Comparison of ENCODE assay signal across 24 cellular contexts in genomic region chr2:85909005-85909404, GRCh38. TPM values are rescaled to one million over a fixed set of nuclear protein-coding genes. Genes with fewer than 3 reads are reported as not detected.
DNase-seq lines count a peak whose midpoint lies in the region; TF ChIP-seq lines count a peak whose summit lies in the region.
"Had no signal": no experiment of that assay in that cellular context is flagged by ENCODE, and none has a peak within 500 bp of the region (broad histone marks: within the 10 kb centered on the region; RNA-seq: fewer than 3 reads in every experiment).

No MANE protein-coding gene starts in this region.

- peaks cover 2% of the 10 kb centered on the region for H3K9me3 Mint-ChIP-seq in activated CD4-positive, alpha-beta T cell treated with anti-CD3 and anti-CD28 coated beads, Interleukin-2, amount 10 ng/mL, durations not matched to agents 7 days and 5 days
- H3K9me3 Mint-ChIP-seq: CD8-positive, alpha-beta T cell had no signal

- H3K27me3 Mint-ChIP-seq in activated CD4-positive, alpha-beta T cell treated with anti-CD3 and anti-CD28 coated beads, Interleukin-2, amount 10 ng/mL, durations not matched to agents 7 days and 5 days, result peaks cover 8% of the 10 kb centered on the region
- H3K27me3 Mint-ChIP-seq: B cell had no signal

- no peak overlapping the region for H3K4ac ChIP-seq in mesenchymal stem cell (ENCODE audit: low read depth in 1 of 2, low read length in 2 of 2)

- no peaks in the 10 kb centered on the region for H3K4me1 Mint-ChIP-seq in activated CD4-positive, alpha-beta T cell treated with anti-CD3 and anti-CD28 coated beads, Interleukin-2, amount 10 ng/mL, durations not matched to agents 7 days and 5 days

- intact Hi-C loops in dorsolateral prefrontal cortex (cut with DNase I), result no loop called here
- intact Hi-C loops in thyroid gland (cut with DNase I), result loop anchor here (10.0 kb wide), 1 partner anchor 86 kb away; no protein-coding TSS in a partner anchor

- peak overlapping the region in 1 of 2 experiments; percentile 49 for H3K18ac ChIP-seq in mesenchymal stem cell (ENCODE audit: low read depth in 1 of 2, low read length in 2 of 2)

- DNase-seq in activated CD4-positive, alpha-beta T cell treated with anti-CD3 and anti-CD28 coated beads, Interleukin-2, amount 10 ng/mL, durations not matched to agents 7 days and 5 days, result no peak
- no peak for DNase-seq in activated CD4-positive, alpha-beta T cell treated with anti-CD3 and anti-CD28 coated beads for 1 hour
- DNase-seq in dorsolateral prefrontal cortex, result no peak
- DNase-seq in mesenchymal stem cell, result no peak
- no peak for DNase-seq in thyroid gland
- DNase-seq in activated T-cell treated with anti-CD3 and anti-CD28 coated beads, Interleukin-2, amount 50 U/mL, for 1 hour, result no peak
- no peak for DNase-seq in iPS-NIHi11 (ENCODE audit: low spot score)
- no peak for DNase-seq in NK-92 treated with Interleukin-12 subunit alpha and Interleukin-12 subunit beta, amount 100 ng/mL, for 24 hours (lab: John Stamatoyannopoulos, UW)
- DNase-seq: Caco-2; CD8-positive, alpha-beta T cell; HCEC 1CT; IMR-90; KG1; MM.1S; NCI-H1694; NCI-H2029 treated with DMSO at 0.1 percent for 48 hours; NCI-H446 treated with DMSO at 0.1 percent for 48 hours; NCI-H526; NCI-H82; RPMI8226; SIG-M5 had no signal

- no peaks in the 10 kb centered on the region for H3K79me1 ChIP-seq in mesenchymal stem cell (replicated peaks; ENCODE audit: low read length, poor library complexity, severe bottlenecking)

- no peak overlapping the region for H3K23ac ChIP-seq in mesenchymal stem cell (ENCODE audit: low read length in 2 of 2)

- TF ChIP-seq POLR2A in thyroid gland (IDR thresholded peaks at IDR 0.05), result no peak

- H3K27me3 ChIP-seq in dorsolateral prefrontal cortex (no peaks in the 10 kb centered on the region), mesenchymal stem cell (ENCODE audit: control insufficient read depth in 1 of 2, insufficient read depth in 1 of 2, low read length in 2 of 2) (no peaks in the 10 kb centered on the region), thyroid gland (no peaks in the 10 kb centered on the region)

- H2BK12ac ChIP-seq in mesenchymal stem cell (ENCODE audit: low read length in 2 of 2), result peak overlapping the region in 1 of 2 experiments; percentile 59

- H3K4me2 ChIP-seq in mesenchymal stem cell (ENCODE audit: low read length, poor library complexity, severe bottlenecking), result no peak overlapping the region

- no peak overlapping the region for H2BK120ac ChIP-seq in mesenchymal stem cell (ENCODE audit: low read depth, low read length)

- POLR2A ChIA-PET in activated CD4-positive, alpha-beta T cell treated with anti-CD3 and anti-CD28 coated beads, Interleukin-2, amount 10 ng/mL, durations not matched to agents 7 days and 5 days (lab: Charles Lee), result no interaction called here

- H3K27ac Mint-ChIP-seq in activated CD4-positive, alpha-beta T cell treated with anti-CD3 and anti-CD28 coated beads, Interleukin-2, amount 10 ng/mL, durations not matched to agents 7 days and 5 days, result peak overlapping the region; percentile 22
- H3K27ac Mint-ChIP-seq: B cell; CD8-positive, alpha-beta T cell had no signal

- H2AK5ac ChIP-seq in mesenchymal stem cell (ENCODE audit: low read length, severe bottlenecking), result no peak overlapping the region

- no peak for TF ChIP-seq CTCF in dorsolateral prefrontal cortex (IDR thresholded peaks at IDR 0.05 in 54 of 56, conservative IDR thresholded peaks at IDR 0.05 in 2 of 56; ENCODE audit: low read depth in 1 of 56, partially characterized antibody in 56 of 56)
- no peak for TF ChIP-seq CTCF in thyroid gland (IDR thresholded peaks at IDR 0.05)

- H3K14ac ChIP-seq in mesenchymal stem cell (ENCODE audit: low read length in 2 of 2), result peak overlapping the region in 1 of 2 experiments; percentile 49

- H2BK5ac ChIP-seq in mesenchymal stem cell (ENCODE audit: low read depth, low read length, poor library complexity, severe bottlenecking), result no peak overlapping the region

- H3K4me3 Mint-ChIP-seq in activated CD4-positive, alpha-beta T cell treated with anti-CD3 and anti-CD28 coated beads, Interleukin-2, amount 10 ng/mL, durations not matched to agents 7 days and 5 days, result no peak overlapping the region
- H3K4me3 Mint-ChIP-seq: B cell; CD8-positive, alpha-beta T cell had no signal

- H3K4me3 ChIP-seq in dorsolateral prefrontal cortex, result no peak overlapping the region
- no peak overlapping the region for H3K4me3 ChIP-seq in mesenchymal stem cell (ENCODE audit: insufficient read depth in 1 of 2, low read depth in 1 of 2, low read length in 2 of 2)
- H3K4me3 ChIP-seq in thyroid gland (replicated peaks in 1 of 3), result no peak overlapping the region

- H4K91ac ChIP-seq in mesenchymal stem cell (ENCODE audit: low read length), result no peak overlapping the region

- 88% methylated on average over 2 of the region's 3 CpGs for WGBS in mesenchymal stem cell
- 85 to 88% methylated on average over 3 of the region's 3 CpGs for WGBS in thyroid gland, 2 donors

- no peak overlapping the region for H3K9ac ChIP-seq in mesenchymal stem cell (ENCODE audit: low read length)

- no peaks in the 10 kb centered on the region for H3K4me1 ChIP-seq in mesenchymal stem cell (ENCODE audit: control insufficient read depth, insufficient read depth, low read depth, low read length)
- H3K4me1 ChIP-seq in thyroid gland, result peaks cover 37 to 74% of the 10 kb centered on the region in 2 donors
- H3K4me1 ChIP-seq: Caco-2 had no signal

- H4K8ac ChIP-seq in mesenchymal stem cell (ENCODE audit: low read length), result peak overlapping the region; percentile 14

- H3K36me3 Mint-ChIP-seq in activated CD4-positive, alpha-beta T cell treated with anti-CD3 and anti-CD28 coated beads, Interleukin-2, amount 10 ng/mL, durations not matched to agents 7 days and 5 days (ENCODE audit: low read depth), result no peaks in the 10 kb centered on the region

- CTCF ChIA-PET in activated CD4-positive, alpha-beta T cell treated with anti-CD3 and anti-CD28 coated beads, Interleukin-2, amount 10 ng/mL, durations not matched to agents 7 days and 5 days (lab: Charles Lee), result interaction anchor here (1.7 kb wide), 1 partner anchor 10 kb away, joined by 4 read pairs; no protein-coding TSS in a partner anchor

- H2AFZ ChIP-seq in mesenchymal stem cell (ENCODE audit: low read depth, low read length), result no peak overlapping the region

- no peak overlapping the region for H2BK15ac ChIP-seq in mesenchymal stem cell (ENCODE audit: low read depth, poor library complexity, severe bottlenecking)

- H3K36me3 ChIP-seq in mesenchymal stem cell (ENCODE audit: control insufficient read depth in 1 of 2, insufficient read depth in 2 of 2, low read depth in 1 of 2, low read length in 2 of 2), result no peaks in the 10 kb centered on the region
- no peaks in the 10 kb centered on the region for H3K36me3 ChIP-seq in thyroid gland

- H3K27ac ChIP-seq in dorsolateral prefrontal cortex, result peak overlapping the region in 45 of 59 donors; percentile 8 to 100 (median 59)
- H3K27ac ChIP-seq in mesenchymal stem cell (ENCODE audit: low read length, poor library complexity, severe bottlenecking), result no peak overlapping the region
- peak overlapping the region; percentile 25 to 96 (median 94) for H3K27ac ChIP-seq in thyroid gland
- H3K27ac ChIP-seq: 22Rv1, C4-2B had no signal

- no peaks in the 10 kb centered on the region for H3K9me3 ChIP-seq in mesenchymal stem cell (ENCODE audit: control insufficient read depth, low read length)
- H3K9me3 ChIP-seq in thyroid gland, result no peaks in the 10 kb centered on the region
- H3K9me3 ChIP-seq: Caco-2 had no signal

RNA-seq across cellular contexts. Expression of gene ST3GAL5, which starts 20.2 kb away (rescaled TPM):
- 10 to 100 TPM; 36.3 to 36.8 TPM for total RNA-seq in activated CD4-positive, alpha-beta T cell treated with anti-CD3 and anti-CD28 coated beads, Interleukin-2, amount 10 ng/mL, durations not matched to agents 7 days and 5 days
- total RNA-seq in dorsolateral prefrontal cortex (100 to 1,000 TPM in 11 of 120 experiments, 10 to 100 TPM in 109; 56.0 to 109 (median 86.7) TPM), thyroid gland (100 to 1,000 TPM; 139 to 199 (median 156) TPM)
- polyA plus RNA-seq in mesenchymal stem cell (2013, experiment 1 of 2), result 135 TPM
- polyA plus RNA-seq in mesenchymal stem cell (2013, experiment 2 of 2), result 140 TPM
